Comparison of ENCODE assay signal across 17 cellular contexts in the genomic region with DNA sequence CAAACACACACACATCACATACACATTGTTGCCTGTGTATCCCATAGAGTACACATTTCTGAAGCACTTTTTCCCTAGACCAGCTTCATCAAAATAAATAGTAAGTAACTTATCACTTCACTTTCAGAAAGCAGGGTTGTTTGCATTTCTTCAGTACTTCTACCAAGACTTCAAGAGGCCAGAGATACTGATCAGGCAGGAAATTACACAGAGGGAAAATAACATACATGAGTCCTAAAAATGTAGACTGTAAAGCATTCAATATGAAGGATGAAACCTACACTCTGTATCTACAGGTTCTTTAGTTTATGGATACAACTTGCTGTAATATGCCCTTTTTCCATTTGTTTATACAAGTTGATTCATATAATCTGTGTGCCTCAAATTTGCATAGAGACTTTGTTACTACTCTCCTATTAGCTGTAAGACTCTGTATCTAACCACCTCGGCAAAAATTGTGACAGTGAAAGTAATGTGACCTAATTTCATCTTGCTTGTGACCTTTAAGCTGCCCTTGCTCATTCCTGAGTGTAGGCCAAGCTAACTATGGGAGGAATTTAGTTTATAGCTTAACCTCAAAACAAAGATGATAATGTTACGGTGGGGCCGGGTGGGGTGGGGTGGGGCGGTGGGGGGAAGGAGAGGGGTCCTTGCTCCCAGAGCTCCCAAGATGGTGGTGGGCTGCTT.
"Had no signal": no experiment of that assay in that cellular context is flagged by ENCODE, and none has a peak within 500 bp of the region (broad histone marks: within the 10 kb centered on the region; RNA-seq: fewer than 3 reads in every experiment).

No MANE protein-coding gene starts in this region.

- H2AFZ ChIP-seq: hepatocyte had no signal

- H3K27ac ChIP-seq: dorsolateral prefrontal cortex, foreskin keratinocyte, hepatocyte, pancreas, tibial artery, uterus had no signal

- H3K27me3 ChIP-seq: dorsolateral prefrontal cortex, foreskin keratinocyte, hepatocyte, pancreas, tibial artery, uterus had no signal

- H3K79me2 ChIP-seq: hepatocyte had no signal

- ATAC-seq: activated CD8-positive, alpha-beta memory T cell treated with anti-CD3 and anti-CD28 coated beads, Interleukin-2, amount 10 ng/mL, durations not matched to agents 7 days and 5 days; foreskin keratinocyte; mucosa of descending colon; pancreas had no signal

- H3K4me3 Mint-ChIP-seq: activated CD8-positive, alpha-beta memory T cell treated with anti-CD3 and anti-CD28 coated beads, Interleukin-2, amount 10 ng/mL, durations not matched to agents 7 days and 5 days; activated naive CD8-positive, alpha-beta T cell; naive B cell; T-helper 1 cell treated with Interleukin-12 subunit alpha and Interleukin-12 subunit beta and Interleukin-4 antibody, amounts not matched to agents 30 μg/mL and 1 μg/mL, for 36 hours had no signal

- H3K27me3 Mint-ChIP-seq: activated CD8-positive, alpha-beta memory T cell treated with anti-CD3 and anti-CD28 coated beads, Interleukin-2, amount 10 ng/mL, durations not matched to agents 7 days and 5 days; activated naive CD8-positive, alpha-beta T cell; naive B cell had no signal

- H3K9me3 ChIP-seq: mucosa of descending colon, pancreas, tibial artery, uterus had no signal

- H3K4me2 ChIP-seq: hepatocyte had no signal

- FAIRE-seq: islet of Langerhans, pancreas had no signal

- H3K4me1 Mint-ChIP-seq: activated CD8-positive, alpha-beta memory T cell treated with anti-CD3 and anti-CD28 coated beads, Interleukin-2, amount 10 ng/mL, durations not matched to agents 7 days and 5 days; naive B cell had no signal

- H3K9me3 Mint-ChIP-seq: T-helper 1 cell treated with Interleukin-12 subunit alpha and Interleukin-12 subunit beta and Interleukin-4 antibody, amounts not matched to agents 30 μg/mL and 1 μg/mL, for 36 hours had no signal

- H3K4me1 ChIP-seq: uterus had no signal

- H3K27ac Mint-ChIP-seq: activated CD8-positive, alpha-beta memory T cell treated with anti-CD3 and anti-CD28 coated beads, Interleukin-2, amount 10 ng/mL, durations not matched to agents 7 days and 5 days; activated naive CD8-positive, alpha-beta T cell; naive B cell; T-helper 1 cell treated with Interleukin-12 subunit alpha and Interleukin-12 subunit beta and Interleukin-4 antibody, amounts not matched to agents 30 μg/mL and 1 μg/mL, for 36 hours had no signal

- H3K36me3 ChIP-seq: pancreas, tibial artery, uterus had no signal

- H3K4me3 ChIP-seq: dorsolateral prefrontal cortex, hepatocyte, mucosa of descending colon, pancreas, tibial artery, uterus had no signal

- DNase-seq: activated CD4-positive, alpha-beta T cell treated with anti-CD3 and anti-CD28 coated beads for 1 hour; activated CD4-positive, alpha-beta T cell treated with anti-CD3 and anti-CD28 coated beads, Interleukin-2, amount 50 U/mL, for 48 hours; activated CD8-positive, alpha-beta memory T cell treated with anti-CD3 and anti-CD28 coated beads, Interleukin-2, amount 10 ng/mL, durations not matched to agents 7 days and 5 days; amygdala; dorsolateral prefrontal cortex; foreskin keratinocyte; mucosa of descending colon; naive B cell; pancreas; stimulated activated naive CD4-positive, alpha-beta T cell; substantia nigra; tibial artery; uterus had no signal

- H3K36me3 Mint-ChIP-seq: activated CD8-positive, alpha-beta memory T cell treated with anti-CD3 and anti-CD28 coated beads, Interleukin-2, amount 10 ng/mL, durations not matched to agents 7 days and 5 days; activated naive CD8-positive, alpha-beta T cell; naive B cell had no signal
